Comparison of ENCODE assay signal across 16 cellular contexts in the genomic region with DNA sequence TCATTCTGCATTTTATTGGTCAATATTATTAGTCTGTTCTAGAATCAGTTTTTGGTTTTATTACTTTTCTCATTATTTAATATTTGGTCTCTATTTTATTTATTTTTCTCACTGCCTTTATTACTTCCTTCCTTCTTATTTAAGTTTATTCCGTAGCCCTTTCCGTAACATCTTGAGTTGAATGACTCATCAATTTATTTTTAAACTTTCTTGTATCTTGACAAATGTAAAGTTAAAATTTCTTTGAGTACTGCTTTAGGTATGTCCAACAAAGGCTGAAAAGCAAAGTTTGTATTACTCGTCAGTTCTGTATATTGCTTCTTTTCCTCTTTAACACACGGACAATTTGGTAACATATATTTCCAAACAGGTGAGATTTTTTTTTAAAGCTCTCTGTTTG.
DNase-seq lines count a peak whose midpoint lies in the region; ATAC-seq, FAIRE-seq and TF ChIP-seq lines count a peak whose summit lies in the region.
"Had no signal": no experiment of that assay in that cellular context is flagged by ENCODE, and none has a peak within 500 bp of the region (broad histone marks: within the 10 kb centered on the region; RNA-seq: fewer than 3 reads in every experiment).

No MANE protein-coding gene starts in this region.

- in situ Hi-C loops in HepG2 (cut with HindIII; ENCODE audit: extremely low pct_ligation_motif_present, low pct_unique_long_range_greater_than_20kb): no loop called here

- dilution Hi-C loops in endothelial cell of umbilical vein (cut with MboI; ENCODE audit: extremely low pct_ligation_motif_present, low sequenced_read_pairs): no loop called here

- H3K36me3 ChIP-seq in HepG2 (replicated peaks in 1 of 2; ENCODE audit: control insufficient read depth in 1 of 2, insufficient read depth in 2 of 2, low read length in 2 of 2) (no peaks in the 10 kb centered on the region), right lobe of liver (no peaks in the 10 kb centered on the region), endothelial cell of umbilical vein (ENCODE audit: control insufficient read depth in 2 of 2, extremely low read depth in 1 of 2, insufficient read depth in 2 of 2, low read length in 2 of 2) (no peaks in the 10 kb centered on the region)

- TF ChIP-seq POLR2A in HepG2 (IDR thresholded peaks at IDR 0.05; ENCODE audit: insufficient read depth in 1 of 2, low read depth in 2 of 2, low read length in 2 of 2) (no peak), right lobe of liver (IDR thresholded peaks at IDR 0.05) (no peak), endothelial cell of umbilical vein (IDR thresholded peaks at IDR 0.05; ENCODE audit: low read depth, low read length) (no peak)

- H3K4me3 ChIP-seq in HepG2 (replicated peaks in 1 of 3; ENCODE audit: insufficient read depth in 1 of 3, low read depth in 2 of 3, low read length in 3 of 3) (no peak overlapping the region), right lobe of liver (no peak overlapping the region), endothelial cell of umbilical vein (replicated peaks in 1 of 3; ENCODE audit: insufficient read depth in 1 of 3, low read depth in 1 of 3, low read length in 3 of 3) (no peak overlapping the region)

- TF ChIP-seq EP300 in HepG2 (IDR thresholded peaks at IDR 0.05; ENCODE audit: low read depth in 2 of 2, low read length in 2 of 2) (no peak), HepG2 (CRISPR knock-in tag; IDR thresholded peaks at IDR 0.05; ENCODE audit: borderline replicate concordance) (no peak)

- no peaks in the 10 kb centered on the region for H4K20me1 ChIP-seq in HepG2 (ENCODE audit: insufficient read depth, low read length)
- H4K20me1 ChIP-seq in endothelial cell of umbilical vein (replicated peaks; ENCODE audit: control insufficient read depth, extremely low read depth, insufficient read depth, low read length): no peaks in the 10 kb centered on the region

- H3K79me2 ChIP-seq in HepG2 (ENCODE audit: insufficient read depth, low read length) (no peaks in the 10 kb centered on the region), endothelial cell of umbilical vein (ENCODE audit: control insufficient read depth, insufficient read depth, low read length) (no peaks in the 10 kb centered on the region)

- H3K9ac ChIP-seq in HepG2 (ENCODE audit: insufficient read depth, low read depth, low read length) (no peak overlapping the region), endothelial cell of umbilical vein (replicated peaks; ENCODE audit: extremely low read depth, insufficient read depth, low read length) (no peak overlapping the region)

- ATAC-seq in HepG2 (no peak), right lobe of liver (no peak), HG03196 (IDR thresholded peaks at IDR 0.05; ENCODE audit: unreplicated experiment) (no peak)

- H3K4me1 ChIP-seq in HepG2 (ENCODE audit: insufficient read depth, low read length) (no peaks in the 10 kb centered on the region), right lobe of liver (no peaks in the 10 kb centered on the region), endothelial cell of umbilical vein (ENCODE audit: control insufficient read depth, extremely low read depth, insufficient read depth, low read length) (peaks cover 2% of the 10 kb centered on the region)

- no peak overlapping the region for H3K4me2 ChIP-seq in HepG2 (ENCODE audit: low read depth, low read length)
- peak overlapping the region; percentile 36 for H3K4me2 ChIP-seq in endothelial cell of umbilical vein (ENCODE audit: insufficient read depth, low read length)

- H2AFZ ChIP-seq in HepG2 (ENCODE audit: low read length) (no peak overlapping the region), endothelial cell of umbilical vein (ENCODE audit: low read depth, low read length) (no peak overlapping the region)

- no peak for FAIRE-seq in HepG2 (lab: Jason Lieb, UNC)
- no peak for FAIRE-seq in endothelial cell of umbilical vein (lab: Jason Lieb, UNC)
- FAIRE-seq: GM12892, GM18507 had no signal

- TF ChIP-seq RAD21 in HepG2 (CRISPR knock-in tag; IDR thresholded peaks at IDR 0.05): no peak

- intact Hi-C loops in HepG2 (cut with micrococcal nuclease; ENCODE audit: unreplicated experiment): no loop called here
- intact Hi-C loops in right lobe of liver (cut with DNase I): no loop called here
- intact Hi-C loops in endothelial cell of umbilical vein (cut with micrococcal nuclease): no loop called here

- TF ChIP-seq CTCF in HepG2 (CRISPR knock-in tag; IDR thresholded peaks at IDR 0.05) (no peak), right lobe of liver (IDR thresholded peaks at IDR 0.05) (no peak), endothelial cell of umbilical vein (IDR thresholded peaks at IDR 0.05; ENCODE audit: extremely low read depth in 1 of 2, insufficient read depth in 1 of 2, low read depth in 1 of 2, low read length in 2 of 2) (no peak)

- CTCF ChIA-PET in HepG2 (lab: Yijun Ruan, JAX; ENCODE audit: low intra/inter-chr PET ratio, low total read pairs): no interaction called here
- CTCF ChIA-PET in endothelial cell of umbilical vein (lab: Charles Lee): interaction anchor here (0.6 to 0.8 kb wide), 2 partner anchors 1322 to 1692 kb away, joined by 3 to 4 read pairs; no protein-coding TSS in a partner anchor

- whole genome bisulfite sequencing in HepG2 (ENCODE audit: low lambda C conversion rate): 44% methylated on average over 4 of the region's 4 CpGs
- WGBS in right lobe of liver (ENCODE audit: insufficient coverage, low coverage, low lambda C conversion rate, missing lambda C conversion rate): 72% methylated on average over 4 of the region's 4 CpGs

- H3K9me1 ChIP-seq in endothelial cell of umbilical vein (replicated peaks; ENCODE audit: control insufficient read depth, extremely low read depth, insufficient read depth, low read length): no peaks in the 10 kb centered on the region

- POLR2A ChIA-PET in HepG2 (lab: Yijun Ruan, JAX): no interaction called here
- POLR2A ChIA-PET in endothelial cell of umbilical vein (lab: Charles Lee): no interaction called here

- H3K27me3 ChIP-seq in HepG2 (ENCODE audit: control insufficient read depth in 1 of 2, insufficient read depth in 2 of 2, low read length in 2 of 2) (no peaks in the 10 kb centered on the region), right lobe of liver (no peaks in the 10 kb centered on the region), endothelial cell of umbilical vein (ENCODE audit: control insufficient read depth in 2 of 2, insufficient read depth in 2 of 2, low read length in 2 of 2) (no peaks in the 10 kb centered on the region)

- H3K27ac ChIP-seq in HepG2 (ENCODE audit: extremely low read length, insufficient read depth, low read length) (no peak overlapping the region), right lobe of liver (no peak overlapping the region), endothelial cell of umbilical vein (ENCODE audit: insufficient read depth, low read depth, low read length) (no peak overlapping the region)

- H3K9me3 ChIP-seq in HepG2 (ENCODE audit: low read length): no peaks in the 10 kb centered on the region
- H3K9me3 ChIP-seq in right lobe of liver: no peaks in the 10 kb centered on the region
- no peaks in the 10 kb centered on the region for H3K9me3 ChIP-seq in endothelial cell of umbilical vein (replicated peaks; ENCODE audit: control insufficient read depth, insufficient read depth, low read length)

- DNase-seq in HepG2 (ENCODE audit: low spot score): no peak
- no peak for DNase-seq in right lobe of liver
- peak; percentile 13 for DNase-seq in HCEC 1CT
- no peak for DNase-seq in endothelial cell of umbilical vein (ENCODE audit: low read depth, low spot score)
- no peak for DNase-seq in activated naive CD4-positive, alpha-beta T cell treated with Interleukin-2 at 50 U/mL for 16 hours
- DNase-seq in activated CD4-positive, alpha-beta T cell treated with anti-CD3 and anti-CD28 coated beads, Interleukin-2, amount 50 U/mL, for 4 hours: no peak
- DNase-seq: ACHN; AML-193; CD4-positive, alpha-beta memory T cell; DMS153; DMS79; GDM1; GOT3 had no signal

- BruUV-seq in HepG2 (replicated peaks; lab: Mats Ljungman, UMichigan) (no TSS peak), endothelial cell of umbilical vein (replicated peaks; lab: Mats Ljungman, UMichigan) (no TSS peak)

TF ChIP-seq in HepG2, 621 proteins besides CTCF, POLR2A, EP300 and RAD21:
- TF ChIP-seq NFE2L2 (IDR thresholded peaks at IDR 0.05; ENCODE audit: low read length) (peak; percentile 72), RBAK (CRISPR knock-in tag; IDR thresholded peaks at IDR 0.05) (no peak)

TF ChIP-seq in endothelial cell of umbilical vein, 7 proteins besides CTCF, POLR2A, EP300 and RAD21:
- TF ChIP-seq, protein P1, sequence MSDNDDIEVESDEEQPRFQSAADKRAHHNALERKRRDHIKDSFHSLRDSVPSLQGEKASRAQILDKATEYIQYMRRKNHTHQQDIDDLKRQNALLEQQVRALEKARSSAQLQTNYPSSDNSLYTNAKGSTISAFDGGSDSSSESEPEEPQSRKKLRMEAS (IDR thresholded peaks at IDR 0.05; ENCODE audit: insufficient read depth, insufficient read length): no peak
